In genomic region chr9:37119907-37120839, GRCh38 we compare ENCODE assay signal across 1 cellular context.
TF ChIP-seq lines count a peak whose summit lies in the region.

Gene ZCCHC7, plus strand, starts transcription at chr9:37120574.

TF ChIP-seq in K562, 482 proteins besides CTCF, POLR2A, EP300 and RAD21 (continued from another document and continues in another):
- TF ChIP-seq ZNF407 (IDR thresholded peaks at IDR 0.05; ENCODE audit: low read depth) = peak; percentile 78
- TF ChIP-seq NCOR1 (IDR thresholded peaks at IDR 0.05) = peak; percentile 32; the same call in 1 of the 2 replicates
- TF ChIP-seq MTA2 (IDR thresholded peaks at IDR 0.05; ENCODE audit: low read depth) = no peak
- TF ChIP-seq ID3 (CRISPR knock-in tag; IDR thresholded peaks at IDR 0.05) = no peak
- TF ChIP-seq ID3 (tag; IDR thresholded peaks at IDR 0.05) = peak; percentile 97
- TF ChIP-seq PTBP1 (IDR thresholded peaks at IDR 0.05; ENCODE audit: low read depth, low read length) = 0 out of 2 replicates have a peak, but pooled peaks have one; percentile 41
- peak; percentile 90 for TF ChIP-seq ZNF583 (CRISPR knock-in tag; IDR thresholded peaks at IDR 0.05)
- TF ChIP-seq IRF9 (tag; IDR thresholded peaks at IDR 0.05) = peak; percentile 86
- TF ChIP-seq ARID2 (IDR thresholded peaks at IDR 0.05) = no peak
- no peak for TF ChIP-seq ZNF696 (CRISPR knock-in tag; conservative IDR thresholded peaks at IDR 0.05)
- no peak for TF ChIP-seq ZNF507 (tag; conservative IDR thresholded peaks at IDR 0.05)
- 0 out of 2 replicates have a peak, but pooled peaks have one; percentile 94 for TF ChIP-seq RERE (CRISPR knock-in tag; IDR thresholded peaks at IDR 0.05; ENCODE audit: borderline replicate concordance)
- peak; percentile 79 for TF ChIP-seq SMAD1 (IDR thresholded peaks at IDR 0.05; ENCODE audit: low read depth, low read length, partially characterized antibody)
- TF ChIP-seq ADNP (tag; IDR thresholded peaks at IDR 0.05) = no peak
- peak; percentile 93 for TF ChIP-seq HCFC1 (IDR thresholded peaks at IDR 0.05; ENCODE audit: low read depth, low read length)
- TF ChIP-seq ZNF644 (tag; IDR thresholded peaks at IDR 0.05; ENCODE audit: low read depth) = peak; percentile 70; the same call in 1 of the 2 replicates
- TF ChIP-seq ATF2 (CRISPR knock-in tag; IDR thresholded peaks at IDR 0.05) = peak; percentile 76; the same call in 1 of the 2 replicates
- peak; percentile 86 for TF ChIP-seq POLR2AphosphoS5 (IDR thresholded peaks at IDR 0.05; ENCODE audit: control insufficient read depth, insufficient read depth, low read depth, low read length)
- TF ChIP-seq RNF219 (CRISPR knock-in tag; IDR thresholded peaks at IDR 0.05) = no peak
- peak; percentile 90 for TF ChIP-seq SMAD4 (CRISPR knock-in tag; conservative IDR thresholded peaks at IDR 0.05)
- TF ChIP-seq GTF2B (IDR thresholded peaks at IDR 0.05; ENCODE audit: extremely low read depth, insufficient read length) = peak; percentile 75
- no peak for TF ChIP-seq FUS (optimal IDR thresholded peaks at IDR 0.05; ENCODE audit: low read depth, low read length)
- peak; percentile 59; the same call in 1 of the 2 replicates for TF ChIP-seq ZBTB26 (CRISPR knock-in tag; IDR thresholded peaks at IDR 0.05)
- peak; percentile 82; the same call in 1 of the 2 replicates for TF ChIP-seq PHF21A (IDR thresholded peaks at IDR 0.05; ENCODE audit: borderline replicate concordance, low read depth)
- TF ChIP-seq HBP1 (CRISPR knock-in tag; IDR thresholded peaks at IDR 0.05) = peak; percentile 73
- TF ChIP-seq YY1 (IDR thresholded peaks at IDR 0.05; ENCODE audit: borderline replicate concordance in 1 of 3, control insufficient read depth in 1 of 3, extremely low read depth in 1 of 3, insufficient read depth in 3 of 3, insufficient read length in 1 of 3, insufficient replicate concordance in 2 of 3, low read depth in 1 of 3, low read length in 2 of 3) = peak in 2 of 3 experiments; percentile 33 to 47
- TF ChIP-seq KLF6 (CRISPR knock-in tag; IDR thresholded peaks at IDR 0.05; ENCODE audit: borderline replicate concordance) = peak; percentile 88; the same call in 1 of the 2 replicates
- no peak for TF ChIP-seq ZNF655 (CRISPR knock-in tag; IDR thresholded peaks at IDR 0.05)
- TF ChIP-seq NUFIP1 (IDR thresholded peaks at IDR 0.05; ENCODE audit: partially characterized antibody) = peak; percentile 93
- TF ChIP-seq BHLHE40 (IDR thresholded peaks at IDR 0.05; ENCODE audit: low read length) = peak; percentile 94
